In genomic region chr7:76302299-76303056, GRCh38 we compare ENCODE assay signal across 7 cellular contexts. TPM values are rescaled to one million over a fixed set of nuclear protein-coding genes. Genes with fewer than 3 reads are reported as not detected.
DNase-seq lines count a peak whose midpoint lies in the region; ATAC-seq and FAIRE-seq lines count a peak whose summit lies in the region.

HSPB1 (plus strand) TSS chr7:76302673; CDS start chr7:76302713, 40 bp downstream.

- peak; percentile 40 for DNase-seq in GM18507 (ENCODE audit: extremely low spot score, insufficient read length, low read depth)
- DNase-seq in NCI-H460 (ENCODE audit: extremely low read depth, low read depth) = peak; percentile 76
- peak; percentile 86 for DNase-seq in activated CD4-positive, alpha-beta T cell treated with anti-CD3 and anti-CD28 coated beads, Interleukin-2, amount 10 ng/mL, durations not matched to agents 24 days and 14 days
- peak; percentile 94 to 95 for DNase-seq in left colon
- peak; percentile 44 to 61 for DNase-seq in stimulated activated CD4-positive, alpha-beta T cell treated with anti-CD3 and anti-CD28 coated beads, Interleukin-2, amount 100 ng/mL, for 24 hours

- H3K27me3 Mint-ChIP-seq in activated CD4-positive, alpha-beta T cell treated with anti-CD3 and anti-CD28 coated beads, Interleukin-2, amount 10 ng/mL, durations not matched to agents 24 days and 14 days = peaks cover 9% of the 10 kb centered on the region
- H3K27me3 Mint-ChIP-seq in dendritic cell treated with granulocyte-macrophage colony-stimulating factor and Interleukin-4, amounts not matched to agents 40 ng/mL and 50 ng/mL, for 4 days = peaks cover 6% of the 10 kb centered on the region

- no peaks in the 10 kb centered on the region for H3K9me3 Mint-ChIP-seq in activated CD4-positive, alpha-beta T cell treated with anti-CD3 and anti-CD28 coated beads, Interleukin-2, amount 10 ng/mL, durations not matched to agents 24 days and 14 days
- peaks cover 8% of the 10 kb centered on the region for H3K9me3 Mint-ChIP-seq in dendritic cell treated with granulocyte-macrophage colony-stimulating factor and Interleukin-4, amounts not matched to agents 40 ng/mL and 50 ng/mL, for 4 days

- H3K27ac Mint-ChIP-seq in activated CD4-positive, alpha-beta T cell treated with anti-CD3 and anti-CD28 coated beads, Interleukin-2, amount 10 ng/mL, durations not matched to agents 24 days and 14 days = peak within 1 kb of the TSS; percentile 92
- peak within 1 kb of the TSS; percentile 88 for H3K27ac Mint-ChIP-seq in dendritic cell treated with granulocyte-macrophage colony-stimulating factor and Interleukin-4, amounts not matched to agents 40 ng/mL and 50 ng/mL, for 4 days

- peak; percentile 55 for FAIRE-seq in GM18507 (lab: Jason Lieb, UNC)

- peaks cover 11% of the 10 kb centered on the region for H3K36me3 Mint-ChIP-seq in activated CD4-positive, alpha-beta T cell treated with anti-CD3 and anti-CD28 coated beads, Interleukin-2, amount 10 ng/mL, durations not matched to agents 24 days and 14 days (ENCODE audit: low read depth)
- peaks cover 31% of the 10 kb centered on the region for H3K36me3 Mint-ChIP-seq in dendritic cell treated with granulocyte-macrophage colony-stimulating factor and Interleukin-4, amounts not matched to agents 40 ng/mL and 50 ng/mL, for 4 days (ENCODE audit: low read depth)

- H3K4me3 Mint-ChIP-seq in activated CD4-positive, alpha-beta T cell treated with anti-CD3 and anti-CD28 coated beads, Interleukin-2, amount 10 ng/mL, durations not matched to agents 24 days and 14 days = peak within 1 kb of the TSS; percentile 93
- H3K4me3 Mint-ChIP-seq in dendritic cell treated with granulocyte-macrophage colony-stimulating factor and Interleukin-4, amounts not matched to agents 40 ng/mL and 50 ng/mL, for 4 days = peak within 1 kb of the TSS; percentile 91

- peak; percentile 49 for ATAC-seq in HG03139 (IDR thresholded peaks at IDR 0.05; ENCODE audit: unreplicated experiment)
- ATAC-seq in left colon = peak; percentile 71

- intact Hi-C loops in activated CD4-positive, alpha-beta T cell treated with anti-CD3 and anti-CD28 coated beads, Interleukin-2, amount 10 ng/mL, durations not matched to agents 24 days and 14 days (cut with micrococcal nuclease) = loop anchor here (1.0 kb wide), 2 partner anchors 11 to 12 kb away; no protein-coding TSS in a partner anchor
- intact Hi-C loops in dendritic cell treated with granulocyte-macrophage colony-stimulating factor and Interleukin-4, amounts not matched to agents 40 ng/mL and 50 ng/mL, for 4 days (cut with micrococcal nuclease) = no loop called here
- intact Hi-C loops in left colon (cut with DNase I, micrococcal nuclease) = no loop called here

- H3K4me1 Mint-ChIP-seq in activated CD4-positive, alpha-beta T cell treated with anti-CD3 and anti-CD28 coated beads, Interleukin-2, amount 10 ng/mL, durations not matched to agents 24 days and 14 days = peaks cover 16% of the 10 kb centered on the region
- peaks cover 21% of the 10 kb centered on the region for H3K4me1 Mint-ChIP-seq in dendritic cell treated with granulocyte-macrophage colony-stimulating factor and Interleukin-4, amounts not matched to agents 40 ng/mL and 50 ng/mL, for 4 days (ENCODE audit: low read depth)

RNA-seq across cellular contexts. Expression of gene HSPB1, which starts in this region (rescaled TPM):
- 24.9 and 26.3 TPM in 2 replicates for total RNA-seq in NCI-H460 (2014; rRNA removed; shearing (Covaris generic))
- 23.8 and 48.8 TPM in 2 replicates for polyA plus RNA-seq in NCI-H460 (2014; cell fraction: nucleus; rRNA removed)
- 112 and 117 TPM in 2 replicates for total RNA-seq in activated CD4-positive, alpha-beta T cell treated with anti-CD3 and anti-CD28 coated beads, Interleukin-2, amount 10 ng/mL, durations not matched to agents 24 days and 14 days
- total RNA-seq in left colon = 100 to 1,000 TPM; 327 to 513 TPM

Comparison
In these comparisons a context has a peak if more than half of its experiments do, and no peak if none do; other contexts are left out.
1. Peak in every context shown above with its lines: DNase-seq and ATAC-seq.
2. DNase-seq: peak in every context shown above with its lines; median percentile 94 in left colon; 86 in activated CD4-positive, alpha-beta T cell treated with anti-CD3 and anti-CD28 coated beads, Interleukin-2, amount 10 ng/mL, durations not matched to agents 24 days and 14 days; 76 in NCI-H460; 52 in stimulated activated CD4-positive, alpha-beta T cell treated with anti-CD3 and anti-CD28 coated beads, Interleukin-2, amount 100 ng/mL, for 24 hours; 40 in GM18507.